1 cellular context compared by ENCODE assay signal in genomic region chr2:23294238-23294637, GRCh38.
TF ChIP-seq lines count a peak whose summit lies in the region.

No MANE protein-coding gene starts in this region.

TF ChIP-seq in GM23338, 12 proteins besides CTCF, POLR2A, EP300 and RAD21 (continued from another document):
- TF ChIP-seq ZNF462 (CRISPR knock-in tag; IDR thresholded peaks at IDR 0.05): no peak
- TF ChIP-seq JUNB (IDR thresholded peaks at IDR 0.05; ENCODE audit: unreplicated experiment): no peak
- TF ChIP-seq CREB1 (CRISPR knock-in tag; IDR thresholded peaks at IDR 0.05; ENCODE audit: low read depth): no peak
- no peak for TF ChIP-seq REST (IDR thresholded peaks at IDR 0.05; ENCODE audit: unreplicated experiment)
- no peak for TF ChIP-seq ETS1 (IDR thresholded peaks at IDR 0.05)
- no peak for TF ChIP-seq EZH2 (IDR thresholded peaks at IDR 0.05; ENCODE audit: low read depth, unreplicated experiment)
- no peak for TF ChIP-seq ZNF114 (CRISPR knock-in tag; IDR thresholded peaks at IDR 0.05)
- TF ChIP-seq ZNF331 (CRISPR knock-in tag; IDR thresholded peaks at IDR 0.05; ENCODE audit: low read depth): no peak
